In genomic region chr7:30276203-30276900, GRCh38 we compare ENCODE assay signal across 9 cellular contexts.
A peak's percentile ranks its signal among the peaks of the same experiment; 100 is the strongest.
DNase-seq lines count a peak whose midpoint lies in the region; ATAC-seq and FAIRE-seq lines count a peak whose summit lies in the region.
"Had no signal": no experiment of that assay in that cellular context is flagged by ENCODE, and none has a peak within 500 bp of the region (broad histone marks: within the 10 kb centered on the region; RNA-seq: fewer than 3 reads in every experiment).

No MANE protein-coding gene starts in this region.

- no peak for FAIRE-seq in RCC 7860 (lab: Jason Lieb, UNC)
- FAIRE-seq: endometrium had no signal

- no peaks in the 10 kb centered on the region for H3K36me3 Mint-ChIP-seq in activated naive CD4-positive, alpha-beta T cell treated with anti-CD3 and anti-CD28 coated beads, Interleukin-2, amount 10 ng/mL, durations not matched to agents 7 days and 5 days

- DNase-seq in NCI-H2196 (lab: John Stamatoyannopoulos, UW; ENCODE audit: unreplicated experiment) (peak; percentile 57), NCI-H2196 treated with DMSO at 0.1 percent for 48 hours (lab: John Stamatoyannopoulos, UW; ENCODE audit: unreplicated experiment) (no peak), RCC 7860 (ENCODE audit: low spot score) (peak; percentile 22), head of caudate nucleus (peak in 40 of 42 donors; percentile 17 to 86 (median 66)), putamen (ENCODE audit: low spot score) (peak; percentile 47)
- peak; percentile 65 for DNase-seq in activated naive CD4-positive, alpha-beta T cell treated with anti-CD3 and anti-CD28 coated beads, Interleukin-2, amount 10 ng/mL, durations not matched to agents 7 days and 5 days

- no peaks in the 10 kb centered on the region for H3K9me3 Mint-ChIP-seq in activated naive CD4-positive, alpha-beta T cell treated with anti-CD3 and anti-CD28 coated beads, Interleukin-2, amount 10 ng/mL, durations not matched to agents 7 days and 5 days

- ATAC-seq in HG03432 (IDR thresholded peaks at IDR 0.05; ENCODE audit: unreplicated experiment) (peak; percentile 57), HG02981 (IDR thresholded peaks at IDR 0.05; ENCODE audit: unreplicated experiment) (no peak)

- H3K4me1 Mint-ChIP-seq in activated naive CD4-positive, alpha-beta T cell treated with anti-CD3 and anti-CD28 coated beads, Interleukin-2, amount 10 ng/mL, durations not matched to agents 7 days and 5 days: peaks cover 2% of the 10 kb centered on the region

- peaks cover 4% of the 10 kb centered on the region for H3K27me3 Mint-ChIP-seq in activated naive CD4-positive, alpha-beta T cell treated with anti-CD3 and anti-CD28 coated beads, Interleukin-2, amount 10 ng/mL, durations not matched to agents 7 days and 5 days

- intact Hi-C loops in head of caudate nucleus (cut with DNase I): loop anchor here (5.0 kb wide), 3 partner anchors 114 to 291 kb away; no protein-coding TSS in a partner anchor

- CTCF ChIA-PET in activated naive CD4-positive, alpha-beta T cell treated with anti-CD3 and anti-CD28 coated beads, Interleukin-2, amount 10 ng/mL, durations not matched to agents 7 days and 5 days (lab: Charles Lee): interaction anchor here (0.7 to 6.9 kb wide), 21 partner anchors 46 to 465 kb away, joined by 3 to 71 read pairs (median 3); no protein-coding TSS in a partner anchor

- no peak overlapping the region for H3K27ac Mint-ChIP-seq in activated naive CD4-positive, alpha-beta T cell treated with anti-CD3 and anti-CD28 coated beads, Interleukin-2, amount 10 ng/mL, durations not matched to agents 7 days and 5 days

- no peak overlapping the region for H3K4me3 Mint-ChIP-seq in activated naive CD4-positive, alpha-beta T cell treated with anti-CD3 and anti-CD28 coated beads, Interleukin-2, amount 10 ng/mL, durations not matched to agents 7 days and 5 days
